Comparison of ENCODE assay signal across 18 cellular contexts in genomic region chr10:34520084-34520483, GRCh38.
A peak's percentile ranks its signal among the peaks of the same experiment; 100 is the strongest.
DNase-seq lines count a peak whose midpoint lies in the region; ATAC-seq and TF ChIP-seq lines count a peak whose summit lies in the region.
"Had no signal": no experiment of that assay in that cellular context is flagged by ENCODE, and none has a peak within 500 bp of the region (broad histone marks: within the 10 kb centered on the region; RNA-seq: fewer than 3 reads in every experiment).

No MANE protein-coding gene starts in this region.

- in situ Hi-C loops in astrocyte of the spinal cord (cut with HindIII; ENCODE audit: low sequenced_read_pairs): no loop called here

- no peaks in the 10 kb centered on the region for H3K36me3 ChIP-seq in BE2C

- TF ChIP-seq CTCF in astrocyte of the spinal cord (IDR thresholded peaks at IDR 0.05; ENCODE audit: low read depth, low read length) (no peak), BE2C (IDR thresholded peaks at IDR 0.05; ENCODE audit: low read depth, low read length) (no peak)

- intact Hi-C loops in left colon (cut with DNase I, micrococcal nuclease): no loop called here

- DNase-seq in ELR (ENCODE audit: low read depth) (peak; percentile 12), NCI-H2081 (lab: John Stamatoyannopoulos, UW) (peak; percentile 37 to 85), astrocyte of the spinal cord (ENCODE audit: low read depth, low spot score) (peak; percentile 18), left colon (no peak), DMS53 (lab: John Stamatoyannopoulos, UW) (no peak), NCI-H128 (lab: John Stamatoyannopoulos, UW; ENCODE audit: unreplicated experiment) (no peak), BE2C (no peak), germinal center (ENCODE audit: low spot score) (no peak)
- DNase-seq: activated CD4-positive, alpha-beta T cell treated with anti-CD3 and anti-CD28 coated beads, Interleukin-2, amount 50 U/mL, for 48 hours; activated T-cell treated with anti-CD3 and anti-CD28 coated beads, Interleukin-2, amount 50 U/mL, for 4 hours; Caco-2; GDM1; left cardiac atrium; MM.1S; nucleus accumbens; right cardiac atrium had no signal

- peak; percentile 62 for ATAC-seq in left colon
- ATAC-seq: activated naive CD4-positive, alpha-beta T cell treated with anti-CD3 and anti-CD28 coated beads, Interleukin-2, amount 50 U/mL, for 72 hours; activated T-cell treated with anti-CD3 and anti-CD28 coated beads, Interleukin-2, amount 50 U/mL, for 4 hours; HCT116; left cardiac atrium; right cardiac atrium had no signal

- no peaks in the 10 kb centered on the region for H3K9me3 ChIP-seq in BE2C
- H3K9me3 ChIP-seq: Caco-2 had no signal

- peaks cover 15% of the 10 kb centered on the region for H3K4me1 ChIP-seq in BE2C

- H3K4me3 ChIP-seq in astrocyte of the spinal cord (ENCODE audit: low read depth, low read length) (no peak overlapping the region), BE2C (ENCODE audit: low read depth, low read length) (no peak overlapping the region)

- no peaks in the 10 kb centered on the region for H3K27me3 ChIP-seq in BE2C

Comparison
In these comparisons a context has a peak if more than half of its experiments do, and no peak if none do; other contexts are left out.
1. DNase-seq: peak in ELR (single experiment), NCI-H2081 (2 of 2) and astrocyte of the spinal cord (single experiment); none in left colon (0 of 2), DMS53 (single experiment), NCI-H128 (single experiment), BE2C (single experiment) and germinal center (single experiment).